In genomic region chr2:223588251-223588650, GRCh38 we compare ENCODE assay signal across 27 cellular contexts. TPM values are rescaled to one million over a fixed set of nuclear protein-coding genes. Genes with fewer than 3 reads are reported as not detected.
"Had no signal": no experiment of that assay in that cellular context is flagged by ENCODE, and none has a peak within 500 bp of the region (broad histone marks: within the 10 kb centered on the region; RNA-seq: fewer than 3 reads in every experiment).

No MANE protein-coding gene starts in this region.

- H3K4me1 Mint-ChIP-seq: activated CD4-positive, alpha-beta T cell treated with anti-CD3 and anti-CD28 coated beads, Interleukin-2, amount 10 ng/mL, durations not matched to agents 7 days and 5 days had no signal

- H3K9me3 ChIP-seq: MG63, SK-N-SH had no signal

- H3K27ac Mint-ChIP-seq: activated CD4-positive, alpha-beta memory T cell treated with anti-CD3 and anti-CD28 coated beads for 36 hours; activated CD4-positive, alpha-beta T cell treated with anti-CD3 and anti-CD28 coated beads, Interleukin-2, amount 10 ng/mL, durations not matched to agents 7 days and 5 days; activated naive CD8-positive, alpha-beta T cell had no signal

- H3K27me3 Mint-ChIP-seq: activated CD4-positive, alpha-beta memory T cell treated with anti-CD3 and anti-CD28 coated beads for 36 hours; activated CD4-positive, alpha-beta T cell treated with anti-CD3 and anti-CD28 coated beads, Interleukin-2, amount 10 ng/mL, durations not matched to agents 7 days and 5 days had no signal

- H3K36me3 Mint-ChIP-seq: activated CD4-positive, alpha-beta memory T cell treated with anti-CD3 and anti-CD28 coated beads for 36 hours; activated naive CD8-positive, alpha-beta T cell had no signal

- H3K27ac ChIP-seq: VCaP had no signal

- ATAC-seq: activated T-cell treated with anti-CD3 and anti-CD28 coated beads, Interleukin-2, amount 50 U/mL, for 4 hours; Panc1; Right ventricle myocardium inferior had no signal

- H3K9me3 Mint-ChIP-seq: activated CD4-positive, alpha-beta T cell treated with anti-CD3 and anti-CD28 coated beads, Interleukin-2, amount 10 ng/mL, durations not matched to agents 7 days and 5 days had no signal

- H3K9ac ChIP-seq: SK-N-SH had no signal

- H3K27me3 ChIP-seq: MG63 had no signal

- H3K4me3 Mint-ChIP-seq: activated CD4-positive, alpha-beta memory T cell treated with anti-CD3 and anti-CD28 coated beads for 36 hours; activated CD4-positive, alpha-beta T cell treated with anti-CD3 and anti-CD28 coated beads, Interleukin-2, amount 10 ng/mL, durations not matched to agents 7 days and 5 days; activated naive CD8-positive, alpha-beta T cell; activated T-cell treated with anti-CD3 and anti-CD28 coated beads, Interleukin-2, amount 50 U/mL, for 4 hours had no signal

- H3K36me3 ChIP-seq: MG63 had no signal

- H3K4me3 ChIP-seq: MG63 had no signal

- DNase-seq: activated CD4-positive, alpha-beta memory T cell treated with anti-CD3 and anti-CD28 coated beads for 36 hours; activated CD4-positive, alpha-beta T cell treated with anti-CD3 and anti-CD28 coated beads, Interleukin-2, amount 10 ng/mL, durations not matched to agents 7 days and 5 days; activated CD4-positive, CD25-positive, alpha-beta regulatory T cell; activated CD8-positive, alpha-beta memory T cell treated with anti-CD3 and anti-CD28 coated beads for 24 hours; activated effector memory CD4-positive, alpha-beta T cell treated with anti-CD3 and anti-CD28 coated beads, Interleukin-2, amount 50 U/mL, for 16 hours; activated naive CD4-positive, alpha-beta T cell treated with Interleukin-2 at 50 U/mL for 16 hours; activated T-cell treated with anti-CD3 and anti-CD28 coated beads, Interleukin-2, amount 50 U/mL, for 4 hours; amygdala; cerebellar nuclear complex; MG63; NCI-H1105; NCI-H1436 treated with DMSO at 0.1 percent for 48 hours; NCI-H1930; NCI-H2107; NCI-H2171 treated with DMSO at 0.1 percent for 48 hours; NCI-H446; NCI-H524; NCI-H82; OCI-M1; RPMI8226; SK-N-SH; T-helper 1 cell had no signal

RNA-seq across cellular contexts. Expression of gene SCG2, which starts 13.9 kb away (rescaled TPM):
- total RNA-seq: activated CD4-positive, alpha-beta memory T cell treated with anti-CD3 and anti-CD28 coated beads for 36 hours; activated T-cell treated with anti-CD3 and anti-CD28 coated beads, Interleukin-2, amount 50 U/mL, for 4 hours; Right ventricle myocardium inferior; T-helper 2 cell treated with Interferon-gamma antibody and Interleukin-4, amounts not matched to agents 100 ng/mL and 5 ng/mL, for 36 hours had no signal
